1 cellular context compared by ENCODE assay signal in the genomic region with DNA sequence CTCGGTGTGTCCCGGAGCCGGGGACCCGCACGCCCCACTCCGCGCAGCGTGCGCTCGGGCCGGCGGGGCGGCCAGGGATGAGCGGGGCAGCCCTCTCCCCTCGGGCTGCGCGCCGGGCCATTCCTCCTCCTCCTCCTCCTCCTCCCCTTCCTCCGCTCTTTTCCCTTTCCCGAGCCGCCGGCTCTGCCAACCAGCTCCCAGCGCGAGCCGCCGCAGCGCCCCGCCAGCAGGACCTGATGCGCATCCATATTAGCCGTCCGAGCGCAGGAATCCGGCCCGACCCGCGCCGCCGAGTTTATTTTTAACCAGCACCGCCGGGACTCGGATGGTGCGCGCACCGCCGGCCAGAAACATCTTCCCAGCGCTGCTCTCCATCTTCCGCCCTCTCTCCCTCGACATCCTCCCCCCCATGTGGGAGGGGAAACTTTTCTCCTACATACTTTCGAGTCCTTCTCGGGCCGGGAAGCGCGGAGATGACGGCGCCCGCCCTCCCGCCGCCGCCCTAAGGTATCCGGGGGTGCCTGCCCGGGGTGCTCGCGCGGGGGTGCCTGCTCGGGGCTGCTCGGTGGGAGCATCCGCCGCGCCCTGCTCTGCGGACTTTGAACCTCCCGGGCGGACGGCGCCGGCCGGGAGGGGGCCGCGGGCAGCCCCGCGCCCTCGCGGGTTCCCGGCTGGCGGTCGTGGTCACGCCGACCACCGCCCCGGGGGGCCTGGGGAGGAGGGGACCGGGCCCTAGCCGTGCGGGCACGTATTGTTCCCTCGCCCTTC.
TF ChIP-seq lines count a peak whose summit lies in the region.

No MANE protein-coding gene starts in this region.

TF ChIP-seq in GM23338, 12 proteins besides CTCF, POLR2A, EP300 and RAD21:
- TF ChIP-seq, protein P1, sequence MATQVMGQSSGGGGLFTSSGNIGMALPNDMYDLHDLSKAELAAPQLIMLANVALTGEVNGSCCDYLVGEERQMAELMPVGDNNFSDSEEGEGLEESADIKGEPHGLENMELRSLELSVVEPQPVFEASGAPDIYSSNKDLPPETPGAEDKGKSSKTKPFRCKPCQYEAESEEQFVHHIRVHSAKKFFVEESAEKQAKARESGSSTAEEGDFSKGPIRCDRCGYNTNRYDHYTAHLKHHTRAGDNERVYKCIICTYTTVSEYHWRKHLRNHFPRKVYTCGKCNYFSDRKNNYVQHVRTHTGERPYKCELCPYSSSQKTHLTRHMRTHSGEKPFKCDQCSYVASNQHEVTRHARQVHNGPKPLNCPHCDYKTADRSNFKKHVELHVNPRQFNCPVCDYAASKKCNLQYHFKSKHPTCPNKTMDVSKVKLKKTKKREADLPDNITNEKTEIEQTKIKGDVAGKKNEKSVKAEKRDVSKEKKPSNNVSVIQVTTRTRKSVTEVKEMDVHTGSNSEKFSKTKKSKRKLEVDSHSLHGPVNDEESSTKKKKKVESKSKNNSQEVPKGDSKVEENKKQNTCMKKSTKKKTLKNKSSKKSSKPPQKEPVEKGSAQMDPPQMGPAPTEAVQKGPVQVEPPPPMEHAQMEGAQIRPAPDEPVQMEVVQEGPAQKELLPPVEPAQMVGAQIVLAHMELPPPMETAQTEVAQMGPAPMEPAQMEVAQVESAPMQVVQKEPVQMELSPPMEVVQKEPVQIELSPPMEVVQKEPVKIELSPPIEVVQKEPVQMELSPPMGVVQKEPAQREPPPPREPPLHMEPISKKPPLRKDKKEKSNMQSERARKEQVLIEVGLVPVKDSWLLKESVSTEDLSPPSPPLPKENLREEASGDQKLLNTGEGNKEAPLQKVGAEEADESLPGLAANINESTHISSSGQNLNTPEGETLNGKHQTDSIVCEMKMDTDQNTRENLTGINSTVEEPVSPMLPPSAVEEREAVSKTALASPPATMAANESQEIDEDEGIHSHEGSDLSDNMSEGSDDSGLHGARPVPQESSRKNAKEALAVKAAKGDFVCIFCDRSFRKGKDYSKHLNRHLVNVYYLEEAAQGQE (IDR thresholded peaks at IDR 0.05; ENCODE audit: unreplicated experiment) = no peak
- TF ChIP-seq ZNF114 (CRISPR knock-in tag; IDR thresholded peaks at IDR 0.05) (no peak), STAT1 (IDR thresholded peaks at IDR 0.05; ENCODE audit: unreplicated experiment) (no peak), JUNB (IDR thresholded peaks at IDR 0.05; ENCODE audit: unreplicated experiment) (no peak), EZH2phosphoT487 (IDR thresholded peaks at IDR 0.05; ENCODE audit: unreplicated experiment) (no peak), ZNF331 (CRISPR knock-in tag; IDR thresholded peaks at IDR 0.05; ENCODE audit: low read depth) (no peak), ETS1 (IDR thresholded peaks at IDR 0.05) (no peak), EZH2 (IDR thresholded peaks at IDR 0.05; ENCODE audit: low read depth, unreplicated experiment) (no peak), CREB1 (CRISPR knock-in tag; IDR thresholded peaks at IDR 0.05; ENCODE audit: low read depth) (no peak), NANOG (IDR thresholded peaks at IDR 0.05; ENCODE audit: borderline replicate concordance) (no peak), POLR2AphosphoS5 (IDR thresholded peaks at IDR 0.05; ENCODE audit: low read depth) (no peak; the same call in 1 of the 2 replicates)
- TF ChIP-seq, protein P2, sequence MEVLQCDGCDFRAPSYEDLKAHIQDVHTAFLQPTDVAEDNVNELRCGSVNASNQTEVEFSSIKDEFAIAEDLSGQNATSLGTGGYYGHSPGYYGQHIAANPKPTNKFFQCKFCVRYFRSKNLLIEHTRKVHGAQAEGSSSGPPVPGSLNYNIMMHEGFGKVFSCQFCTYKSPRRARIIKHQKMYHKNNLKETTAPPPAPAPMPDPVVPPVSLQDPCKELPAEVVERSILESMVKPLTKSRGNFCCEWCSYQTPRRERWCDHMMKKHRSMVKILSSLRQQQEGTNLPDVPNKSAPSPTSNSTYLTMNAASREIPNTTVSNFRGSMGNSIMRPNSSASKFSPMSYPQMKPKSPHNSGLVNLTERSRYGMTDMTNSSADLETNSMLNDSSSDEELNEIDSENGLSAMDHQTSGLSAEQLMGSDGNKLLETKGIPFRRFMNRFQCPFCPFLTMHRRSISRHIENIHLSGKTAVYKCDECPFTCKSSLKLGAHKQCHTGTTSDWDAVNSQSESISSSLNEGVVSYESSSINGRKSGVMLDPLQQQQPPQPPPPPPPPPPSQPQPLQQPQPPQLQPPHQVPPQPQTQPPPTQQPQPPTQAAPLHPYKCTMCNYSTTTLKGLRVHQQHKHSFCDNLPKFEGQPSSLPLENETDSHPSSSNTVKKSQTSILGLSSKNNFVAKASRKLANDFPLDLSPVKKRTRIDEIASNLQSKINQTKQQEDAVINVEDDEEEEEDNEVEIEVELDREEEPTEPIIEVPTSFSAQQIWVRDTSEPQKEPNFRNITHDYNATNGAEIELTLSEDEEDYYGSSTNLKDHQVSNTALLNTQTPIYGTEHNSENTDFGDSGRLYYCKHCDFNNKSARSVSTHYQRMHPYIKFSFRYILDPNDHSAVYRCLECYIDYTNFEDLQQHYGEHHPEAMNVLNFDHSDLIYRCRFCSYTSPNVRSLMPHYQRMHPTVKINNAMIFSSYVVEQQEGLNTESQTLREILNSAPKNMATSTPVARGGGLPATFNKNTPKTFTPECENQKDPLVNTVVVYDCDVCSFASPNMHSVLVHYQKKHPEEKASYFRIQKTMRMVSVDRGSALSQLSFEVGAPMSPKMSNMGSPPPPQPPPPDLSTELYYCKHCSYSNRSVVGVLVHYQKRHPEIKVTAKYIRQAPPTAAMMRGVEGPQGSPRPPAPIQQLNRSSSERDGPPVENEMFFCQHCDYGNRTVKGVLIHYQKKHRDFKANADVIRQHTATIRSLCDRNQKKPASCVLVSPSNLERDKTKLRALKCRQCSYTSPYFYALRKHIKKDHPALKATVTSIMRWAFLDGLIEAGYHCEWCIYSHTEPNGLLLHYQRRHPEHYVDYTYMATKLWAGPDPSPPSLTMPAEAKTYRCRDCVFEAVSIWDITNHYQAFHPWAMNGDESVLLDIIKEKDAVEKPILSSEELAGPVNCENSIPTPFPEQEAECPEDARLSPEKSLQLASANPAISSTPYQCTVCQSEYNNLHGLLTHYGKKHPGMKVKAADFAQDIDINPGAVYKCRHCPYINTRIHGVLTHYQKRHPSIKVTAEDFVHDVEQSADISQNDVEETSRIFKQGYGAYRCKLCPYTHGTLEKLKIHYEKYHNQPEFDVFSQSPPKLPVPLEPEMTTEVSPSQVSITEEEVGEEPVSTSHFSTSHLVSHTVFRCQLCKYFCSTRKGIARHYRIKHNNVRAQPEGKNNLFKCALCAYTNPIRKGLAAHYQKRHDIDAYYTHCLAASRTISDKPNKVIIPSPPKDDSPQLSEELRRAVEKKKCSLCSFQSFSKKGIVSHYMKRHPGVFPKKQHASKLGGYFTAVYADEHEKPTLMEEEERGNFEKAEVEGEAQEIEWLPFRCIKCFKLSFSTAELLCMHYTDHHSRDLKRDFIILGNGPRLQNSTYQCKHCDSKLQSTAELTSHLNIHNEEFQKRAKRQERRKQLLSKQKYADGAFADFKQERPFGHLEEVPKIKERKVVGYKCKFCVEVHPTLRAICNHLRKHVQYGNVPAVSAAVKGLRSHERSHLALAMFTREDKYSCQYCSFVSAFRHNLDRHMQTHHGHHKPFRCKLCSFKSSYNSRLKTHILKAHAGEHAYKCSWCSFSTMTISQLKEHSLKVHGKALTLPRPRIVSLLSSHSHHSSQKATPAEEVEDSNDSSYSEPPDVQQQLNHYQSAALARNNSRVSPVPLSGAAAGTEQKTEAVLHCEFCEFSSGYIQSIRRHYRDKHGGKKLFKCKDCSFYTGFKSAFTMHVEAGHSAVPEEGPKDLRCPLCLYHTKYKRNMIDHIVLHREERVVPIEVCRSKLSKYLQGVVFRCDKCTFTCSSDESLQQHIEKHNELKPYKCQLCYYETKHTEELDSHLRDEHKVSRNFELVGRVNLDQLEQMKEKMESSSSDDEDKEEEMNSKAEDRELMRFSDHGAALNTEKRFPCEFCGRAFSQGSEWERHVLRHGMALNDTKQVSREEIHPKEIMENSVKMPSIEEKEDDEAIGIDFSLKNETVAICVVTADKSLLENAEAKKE (CRISPR knock-in tag; IDR thresholded peaks at IDR 0.05) = no peak
